ENCODE assay signal across 29 cellular contexts in genomic region chr10:47424231-47424630, GRCh38. TPM values are rescaled to one million over a fixed set of nuclear protein-coding genes. Genes with fewer than 3 reads are reported as not detected.
"Had no signal": no experiment of that assay in that cellular context is flagged by ENCODE, and none has a peak within 500 bp of the region (broad histone marks: within the 10 kb centered on the region; RNA-seq: fewer than 3 reads in every experiment).

No MANE protein-coding gene starts in this region.

- H3K4me2 ChIP-seq: hepatocyte had no signal

- H3K4me3 Mint-ChIP-seq: naive thymus-derived CD8-positive, alpha-beta T cell; nephron; neural crest cell; stimulated activated naive B cell treated with anti-CD40 and anti-IgM and Interleukin-4, amounts not matched to agents 10 μg/mL and 1 μg/mL and 100 μg/mL, for 72 hours had no signal

- H3K27me3 Mint-ChIP-seq: naive thymus-derived CD8-positive, alpha-beta T cell; stimulated activated naive B cell treated with anti-CD40 and anti-IgM and Interleukin-4, amounts not matched to agents 10 μg/mL and 1 μg/mL and 100 μg/mL, for 72 hours had no signal

- H3K9ac ChIP-seq: parathyroid adenoma had no signal

- H3K9me3 Mint-ChIP-seq: naive thymus-derived CD8-positive, alpha-beta T cell had no signal

- H3K4me1 Mint-ChIP-seq: naive thymus-derived CD8-positive, alpha-beta T cell; nephron; stimulated activated naive B cell treated with anti-CD40 and anti-IgM and Interleukin-4, amounts not matched to agents 10 μg/mL and 1 μg/mL and 100 μg/mL, for 72 hours had no signal

- DNase-seq: heart right ventricle; left cardiac atrium; lower lobe of right lung; mesenchymal stem cell; naive thymus-derived CD8-positive, alpha-beta T cell; occipital lobe; right cardiac atrium; stimulated activated CD4-positive, alpha-beta T cell treated with anti-CD3 and anti-CD28 coated beads, Interleukin-12 subunit alpha, Interleukin-12 subunit beta, amount 100 ng/mL, for 4 hours; stimulated activated CD4-positive, alpha-beta T cell treated with anti-CD3 and anti-CD28 coated beads, Interleukin-15, amount 100 ng/mL, for 24 hours; stimulated activated CD4-positive, alpha-beta T cell treated with anti-CD3 and anti-CD28 coated beads, Interleukin-2, amount 100 ng/mL, for 24 hours; stimulated activated CD4-positive, alpha-beta T cell treated with anti-CD3 and anti-CD28 coated beads, Interleukin-4, amount 100 ng/mL, for 1 hour; stimulated activated naive B cell treated with anti-CD40 and anti-IgM and Interleukin-4, amounts not matched to agents 10 μg/mL and 1 μg/mL and 100 μg/mL, for 72 hours; stimulated activated naive CD8-positive, alpha-beta T cell treated with anti-CD3 and anti-CD28 coated beads, Interleukin-15, Interleukin-2, amounts not matched to agents 100 U/mL and 50 U/mL, for 24 hours; stomach; testis; thyroid gland; transverse colon; upper lobe of right lung had no signal

- H3K36me3 Mint-ChIP-seq: naive thymus-derived CD8-positive, alpha-beta T cell; stimulated activated naive B cell treated with anti-CD40 and anti-IgM and Interleukin-4, amounts not matched to agents 10 μg/mL and 1 μg/mL and 100 μg/mL, for 72 hours had no signal

- H3K4me3 ChIP-seq: heart right ventricle, hepatocyte, lower lobe of right lung, psoas muscle, skin epidermis, stomach, testis, thyroid gland, transverse colon, upper lobe of right lung had no signal

- H3K27me3 ChIP-seq: heart right ventricle, hepatocyte, neutrophil, testis, thyroid gland, transverse colon, upper lobe of right lung had no signal

- H3K27ac ChIP-seq: heart right ventricle, hepatocyte, lower lobe of right lung, neutrophil, parathyroid adenoma, psoas muscle, skin epidermis, stomach, testis, thyroid gland, transverse colon, upper lobe of right lung had no signal

- H3K9me3 ChIP-seq: lower lobe of right lung, neutrophil, psoas muscle, stomach, testis, thyroid gland, transverse colon, upper lobe of right lung had no signal

- ATAC-seq: heart right ventricle; left cardiac atrium; left lobe of liver; lower lobe of right lung; naive thymus-derived CD8-positive, alpha-beta T cell; right cardiac atrium; sciatic nerve; stimulated activated naive B cell treated with anti-CD40 and anti-IgM and Interleukin-4, amounts not matched to agents 10 μg/mL and 1 μg/mL and 100 μg/mL, for 72 hours; stimulated activated naive CD8-positive, alpha-beta T cell treated with anti-CD3 and anti-CD28 coated beads, Interleukin-15, Interleukin-2, amounts not matched to agents 100 U/mL and 50 U/mL, for 24 hours; upper lobe of right lung had no signal

- H3K36me3 ChIP-seq: heart right ventricle, lower lobe of right lung, neutrophil, stomach, thyroid gland, transverse colon, upper lobe of right lung had no signal

- H2AFZ ChIP-seq: hepatocyte, parathyroid adenoma had no signal

- H3K4me1 ChIP-seq: heart right ventricle, lower lobe of right lung, parathyroid adenoma, psoas muscle, stomach, testis, thyroid gland, transverse colon, upper lobe of right lung had no signal

- H3K27ac Mint-ChIP-seq: naive thymus-derived CD8-positive, alpha-beta T cell; nephron; stimulated activated naive B cell treated with anti-CD40 and anti-IgM and Interleukin-4, amounts not matched to agents 10 μg/mL and 1 μg/mL and 100 μg/mL, for 72 hours had no signal

RNA-seq across cellular contexts. Expression of gene ZNF488, which starts 40.1 kb away (rescaled TPM):
- total RNA-seq: left cardiac atrium; naive thymus-derived CD8-positive, alpha-beta T cell; posterior vena cava; right cardiac atrium had no signal
- polyA plus RNA-seq: naive thymus-derived CD8-positive, alpha-beta T cell had no signal

RNA-seq across cellular contexts. Expression of gene ANXA8, which starts 59.7 kb away (rescaled TPM):
- total RNA-seq: naive thymus-derived CD8-positive, alpha-beta T cell; neural crest cell; occipital lobe; osteocyte; posterior vena cava had no signal
- polyA plus RNA-seq: naive thymus-derived CD8-positive, alpha-beta T cell had no signal
